ENCODE assay signal across 31 cellular contexts in genomic region chr13:65829241-65830008, GRCh38.
"Had no signal": no experiment of that assay in that cellular context is flagged by ENCODE, and none has a peak within 500 bp of the region (broad histone marks: within the 10 kb centered on the region; RNA-seq: fewer than 3 reads in every experiment).

No MANE protein-coding gene starts in this region.

- H3K9me3 ChIP-seq: body of pancreas, breast epithelium had no signal

- H3K9me3 Mint-ChIP-seq: activated CD4-positive, alpha-beta T cell treated with anti-CD3 and anti-CD28 coated beads, Interleukin-2, amount 10 ng/mL, durations not matched to agents 7 days and 5 days; activated naive CD4-positive, alpha-beta T cell treated with anti-CD3 and anti-CD28 coated beads, Interleukin-2, amount 50 U/mL, for 24 hours; activated naive CD8-positive, alpha-beta T cell treated with anti-CD3 and anti-CD28 coated beads, Interleukin-2, amount 10 ng/mL, durations not matched to agents 7 days and 5 days; IgD-negative memory B cell; WTC11 had no signal

- H3K4me3 ChIP-seq: body of pancreas, breast epithelium had no signal

- DNase-seq: activated CD4-positive, alpha-beta memory T cell treated with anti-CD3 and anti-CD28 coated beads for 36 hours; activated CD4-positive, alpha-beta T cell treated with anti-CD3 and anti-CD28 coated beads for 36 hours; activated CD4-positive, alpha-beta T cell treated with anti-CD3 and anti-CD28 coated beads, Interleukin-2, amount 10 ng/mL, durations not matched to agents 7 days and 5 days; activated CD8-positive, alpha-beta memory T cell treated with anti-CD3 and anti-CD28 coated beads for 24 hours; activated CD8-positive, alpha-beta memory T cell treated with anti-CD3 and anti-CD28 coated beads, Interleukin-2, amount 10 ng/mL, durations not matched to agents 7 days and 5 days; activated CD8-positive, alpha-beta memory T cell treated with anti-CD3 and anti-CD28 coated beads, Interleukin-2, amount 50 U/mL, for 48 hours; activated effector memory CD4-positive, alpha-beta T cell treated with Interleukin-2 at 50 U/mL for 16 hours; activated naive CD4-positive, alpha-beta T cell; activated naive CD8-positive, alpha-beta T cell treated with anti-CD3 and anti-CD28 coated beads, Interleukin-2, amount 10 ng/mL, durations not matched to agents 7 days and 5 days; activated T-cell treated with anti-CD3 and anti-CD28 coated beads, Interleukin-2, amount 50 U/mL, for 48 hours; amygdala; body of pancreas; KBM-7; MM.1S; MV-4-11; NCI-H1092; NCI-H1436 treated with DMSO at 0.1 percent for 48 hours; NCI-H1694 treated with DMSO at 0.1 percent for 48 hours; NCI-H2029; NCI-H345; NCI-H524 treated with DMSO at 0.1 percent for 48 hours; PC-3; SIG-M5 had no signal

- H3K27me3 ChIP-seq: body of pancreas, breast epithelium had no signal

- H3K4me1 ChIP-seq: breast epithelium had no signal

- H3K27ac Mint-ChIP-seq: activated CD4-positive, alpha-beta memory T cell treated with anti-CD3 and anti-CD28 coated beads for 36 hours; activated CD4-positive, alpha-beta T cell treated with anti-CD3 and anti-CD28 coated beads for 36 hours; activated CD4-positive, alpha-beta T cell treated with anti-CD3 and anti-CD28 coated beads, Interleukin-2, amount 10 ng/mL, durations not matched to agents 7 days and 5 days; activated CD8-positive, alpha-beta memory T cell treated with anti-CD3 and anti-CD28 coated beads, Interleukin-2, amount 10 ng/mL, durations not matched to agents 7 days and 5 days; activated naive CD4-positive, alpha-beta T cell treated with anti-CD3 and anti-CD28 coated beads, Interleukin-2, amount 50 U/mL, for 24 hours; activated naive CD8-positive, alpha-beta T cell treated with anti-CD3 and anti-CD28 coated beads, Interleukin-2, amount 10 ng/mL, durations not matched to agents 7 days and 5 days; IgD-negative memory B cell; WTC11 had no signal

- H3K36me3 Mint-ChIP-seq: activated CD4-positive, alpha-beta memory T cell treated with anti-CD3 and anti-CD28 coated beads for 36 hours; activated CD8-positive, alpha-beta memory T cell treated with anti-CD3 and anti-CD28 coated beads, Interleukin-2, amount 10 ng/mL, durations not matched to agents 7 days and 5 days; activated naive CD4-positive, alpha-beta T cell treated with anti-CD3 and anti-CD28 coated beads, Interleukin-2, amount 50 U/mL, for 24 hours; activated naive CD8-positive, alpha-beta T cell treated with anti-CD3 and anti-CD28 coated beads, Interleukin-2, amount 10 ng/mL, durations not matched to agents 7 days and 5 days; IgD-negative memory B cell; WTC11 had no signal

- H3K36me3 ChIP-seq: breast epithelium had no signal

- H3K27ac ChIP-seq: body of pancreas, breast epithelium, RWPE1 had no signal

- H3K4me3 Mint-ChIP-seq: activated CD4-positive, alpha-beta memory T cell treated with anti-CD3 and anti-CD28 coated beads for 36 hours; activated CD4-positive, alpha-beta T cell treated with anti-CD3 and anti-CD28 coated beads for 36 hours; activated CD4-positive, alpha-beta T cell treated with anti-CD3 and anti-CD28 coated beads, Interleukin-2, amount 10 ng/mL, durations not matched to agents 7 days and 5 days; activated CD8-positive, alpha-beta memory T cell treated with anti-CD3 and anti-CD28 coated beads, Interleukin-2, amount 10 ng/mL, durations not matched to agents 7 days and 5 days; activated naive CD4-positive, alpha-beta T cell treated with anti-CD3 and anti-CD28 coated beads, Interleukin-2, amount 50 U/mL, for 24 hours; activated naive CD8-positive, alpha-beta T cell treated with anti-CD3 and anti-CD28 coated beads, Interleukin-2, amount 10 ng/mL, durations not matched to agents 7 days and 5 days; IgD-negative memory B cell; WTC11 had no signal

- H3K27me3 Mint-ChIP-seq: activated CD4-positive, alpha-beta memory T cell treated with anti-CD3 and anti-CD28 coated beads for 36 hours; activated CD4-positive, alpha-beta T cell treated with anti-CD3 and anti-CD28 coated beads for 36 hours; activated CD4-positive, alpha-beta T cell treated with anti-CD3 and anti-CD28 coated beads, Interleukin-2, amount 10 ng/mL, durations not matched to agents 7 days and 5 days; activated CD8-positive, alpha-beta memory T cell treated with anti-CD3 and anti-CD28 coated beads, Interleukin-2, amount 10 ng/mL, durations not matched to agents 7 days and 5 days; activated naive CD4-positive, alpha-beta T cell treated with anti-CD3 and anti-CD28 coated beads, Interleukin-2, amount 50 U/mL, for 24 hours; activated naive CD8-positive, alpha-beta T cell treated with anti-CD3 and anti-CD28 coated beads, Interleukin-2, amount 10 ng/mL, durations not matched to agents 7 days and 5 days; IgD-negative memory B cell had no signal

- ATAC-seq: activated CD4-positive, alpha-beta T cell treated with anti-CD3 and anti-CD28 coated beads for 36 hours; activated CD4-positive, CD25-positive, alpha-beta regulatory T cell treated with anti-CD3 and anti-CD28 coated beads, Interleukin-2, amount 50 U/mL, for 24 hours; activated CD8-positive, alpha-beta memory T cell treated with anti-CD3 and anti-CD28 coated beads, Interleukin-2, amount 10 ng/mL, durations not matched to agents 7 days and 5 days; body of pancreas; PC-3; Right ventricle myocardium inferior; SK-N-SH treated with all-trans-retinoic acid at 6 μM for 48 hours; WTC11 had no signal

- H3K4me1 Mint-ChIP-seq: activated CD4-positive, alpha-beta T cell treated with anti-CD3 and anti-CD28 coated beads for 36 hours; activated CD4-positive, alpha-beta T cell treated with anti-CD3 and anti-CD28 coated beads, Interleukin-2, amount 10 ng/mL, durations not matched to agents 7 days and 5 days; activated CD8-positive, alpha-beta memory T cell treated with anti-CD3 and anti-CD28 coated beads, Interleukin-2, amount 10 ng/mL, durations not matched to agents 7 days and 5 days; activated naive CD4-positive, alpha-beta T cell treated with anti-CD3 and anti-CD28 coated beads, Interleukin-2, amount 50 U/mL, for 24 hours; activated naive CD8-positive, alpha-beta T cell treated with anti-CD3 and anti-CD28 coated beads, Interleukin-2, amount 10 ng/mL, durations not matched to agents 7 days and 5 days; IgD-negative memory B cell; WTC11 had no signal
